In genomic region chrX:72243472-72243871, GRCh38 we compare ENCODE assay signal across 18 cellular contexts. TPM values are rescaled to one million over a fixed set of nuclear protein-coding genes. Genes with fewer than 3 reads are reported as not detected.
DNase-seq lines count a peak whose midpoint lies in the region; ATAC-seq, FAIRE-seq and TF ChIP-seq lines count a peak whose summit lies in the region.
"Had no signal": no experiment of that assay in that cellular context is flagged by ENCODE, and none has a peak within 500 bp of the region (broad histone marks: within the 10 kb centered on the region; RNA-seq: fewer than 3 reads in every experiment).

No MANE protein-coding gene starts in this region.

- peaks cover 2% of the 10 kb centered on the region for H3K4me1 Mint-ChIP-seq in activated naive CD8-positive, alpha-beta T cell (ENCODE audit: low read depth)
- H3K4me1 Mint-ChIP-seq in activated naive CD8-positive, alpha-beta T cell treated with anti-CD3 and anti-CD28 coated beads for 36 hours: peaks cover 2% of the 10 kb centered on the region

- no peak overlapping the region for H3K4me3 Mint-ChIP-seq in activated naive CD8-positive, alpha-beta T cell
- H3K4me3 Mint-ChIP-seq in activated naive CD8-positive, alpha-beta T cell treated with anti-CD3 and anti-CD28 coated beads for 36 hours: no peak overlapping the region

- no TSS peak for BruUV-seq in endothelial cell of umbilical vein (replicated peaks; lab: Mats Ljungman, UMichigan)

- no peaks in the 10 kb centered on the region for H3K9me2 ChIP-seq in SU-DHL-6 (replicated peaks; ENCODE audit: insufficient read depth, low read length)

- H4K20me1 ChIP-seq in SU-DHL-6 (ENCODE audit: low read depth, low read length) (no peaks in the 10 kb centered on the region), endothelial cell of umbilical vein (replicated peaks; ENCODE audit: control insufficient read depth, extremely low read depth, insufficient read depth, low read length) (no peaks in the 10 kb centered on the region)

- CTCF ChIA-PET in endothelial cell of umbilical vein (lab: Charles Lee): interaction anchor here (0.6 to 2.0 kb wide), 8 partner anchors 26 to 302 kb away, joined by 3 to 8 read pairs (median 4); partner anchors contain the start of gene RPS4X

- WGBS in testis, 2 donors: 48 to 49% methylated on average over 3 of the region's 3 CpGs

- H3K9ac ChIP-seq in SU-DHL-6 (ENCODE audit: low read length) (no peak overlapping the region), endothelial cell of umbilical vein (replicated peaks; ENCODE audit: extremely low read depth, insufficient read depth, low read length) (peak overlapping the region; percentile 9)

- intact Hi-C loops in endothelial cell of umbilical vein (cut with micrococcal nuclease) (loop anchor here (10.0 kb wide), 1 partner anchor 239 kb away; no protein-coding TSS in a partner anchor), testis (cut with DNase I; ENCODE audit: low total_unique reads) (no loop called here)

- TF ChIP-seq POLR2A in endothelial cell of umbilical vein (IDR thresholded peaks at IDR 0.05; ENCODE audit: low read depth, low read length): no peak
- TF ChIP-seq POLR2A in testis (IDR thresholded peaks at IDR 0.05): no peak

- H3F3A ChIP-seq in SU-DHL-6 (ENCODE audit: insufficient read depth): no peaks in the 10 kb centered on the region

- H3K9me3 ChIP-seq in SU-DHL-6 (ENCODE audit: insufficient read depth, low read length) (no peaks in the 10 kb centered on the region), endothelial cell of umbilical vein (replicated peaks; ENCODE audit: control insufficient read depth, insufficient read depth, low read length) (no peaks in the 10 kb centered on the region), testis (no peaks in the 10 kb centered on the region)

- H3K36me3 ChIP-seq in SU-DHL-6 (ENCODE audit: low read length) (no peaks in the 10 kb centered on the region), endothelial cell of umbilical vein (ENCODE audit: control insufficient read depth in 2 of 2, extremely low read depth in 1 of 2, insufficient read depth in 2 of 2, low read length in 2 of 2) (no peaks in the 10 kb centered on the region), testis (ENCODE audit: low read depth, missing control alignments) (no peaks in the 10 kb centered on the region)

- dilution Hi-C loops in endothelial cell of umbilical vein (cut with MboI; ENCODE audit: extremely low pct_ligation_motif_present, low sequenced_read_pairs): no loop called here

- POLR2A ChIA-PET in endothelial cell of umbilical vein (lab: Charles Lee): interaction anchor here (1.3 kb wide), 1 partner anchor 33 kb away, joined by 7 read pairs; the partner anchor contains the start of gene RPS4X

- no peaks in the 10 kb centered on the region for H3K36me3 Mint-ChIP-seq in activated naive CD8-positive, alpha-beta T cell
- H3K36me3 Mint-ChIP-seq in activated naive CD8-positive, alpha-beta T cell treated with anti-CD3 and anti-CD28 coated beads for 36 hours: no peaks in the 10 kb centered on the region

- H2AFZ ChIP-seq in SU-DHL-6 (ENCODE audit: low read depth, low read length, severe bottlenecking): peak overlapping the region; percentile 13
- H2AFZ ChIP-seq in endothelial cell of umbilical vein (ENCODE audit: low read depth, low read length): peak overlapping the region; percentile 64

- no peak overlapping the region for H3K4me2 ChIP-seq in SU-DHL-6 (ENCODE audit: low read depth, low read length, poor library complexity, severe bottlenecking)
- no peak overlapping the region for H3K4me2 ChIP-seq in endothelial cell of umbilical vein (ENCODE audit: insufficient read depth, low read length)

- H3K27ac ChIP-seq in SU-DHL-6 (ENCODE audit: low read depth, low read length) (no peak overlapping the region), endothelial cell of umbilical vein (ENCODE audit: insufficient read depth, low read depth, low read length) (peak overlapping the region; percentile 41), testis (no peak overlapping the region)
- H3K27ac ChIP-seq: foreskin keratinocyte had no signal

- H3K9me1 ChIP-seq in endothelial cell of umbilical vein (replicated peaks; ENCODE audit: control insufficient read depth, extremely low read depth, insufficient read depth, low read length): no peaks in the 10 kb centered on the region

- no peak overlapping the region for H3K4me3 ChIP-seq in SU-DHL-6 (ENCODE audit: insufficient read depth, low read length, poor library complexity, severe bottlenecking)
- H3K4me3 ChIP-seq in endothelial cell of umbilical vein (replicated peaks in 1 of 3; ENCODE audit: insufficient read depth in 1 of 3, low read depth in 1 of 3, low read length in 3 of 3): no peak overlapping the region
- H3K4me3 ChIP-seq in testis: no peak overlapping the region

- no peaks in the 10 kb centered on the region for H3K9me3 Mint-ChIP-seq in activated naive CD8-positive, alpha-beta T cell (ENCODE audit: low read depth)
- no peaks in the 10 kb centered on the region for H3K9me3 Mint-ChIP-seq in activated naive CD8-positive, alpha-beta T cell treated with anti-CD3 and anti-CD28 coated beads for 36 hours

- H3K27me3 Mint-ChIP-seq in activated naive CD8-positive, alpha-beta T cell: no peaks in the 10 kb centered on the region
- H3K27me3 Mint-ChIP-seq in activated naive CD8-positive, alpha-beta T cell treated with anti-CD3 and anti-CD28 coated beads for 36 hours: no peaks in the 10 kb centered on the region

- no peak for TF ChIP-seq CTCF in SU-DHL-6 (IDR thresholded peaks at IDR 0.05; ENCODE audit: insufficient read depth, low read length, poor library complexity, severe bottlenecking)
- TF ChIP-seq CTCF in endothelial cell of umbilical vein (IDR thresholded peaks at IDR 0.05; ENCODE audit: extremely low read depth in 1 of 2, insufficient read depth in 1 of 2, low read depth in 1 of 2, low read length in 2 of 2): no peak
- TF ChIP-seq CTCF in testis (IDR thresholded peaks at IDR 0.05): no peak

- FAIRE-seq in endothelial cell of umbilical vein (lab: Jason Lieb, UNC): peak; percentile 96
- FAIRE-seq: GM12891, kidney had no signal

- no peak for DNase-seq in activated naive CD8-positive, alpha-beta T cell treated with anti-CD3 and anti-CD28 coated beads for 36 hours
- peak; percentile 74 for DNase-seq in endothelial cell of umbilical vein (ENCODE audit: low read depth, low spot score)
- DNase-seq in NCI-H82 treated with DMSO at 0.1 percent for 48 hours (lab: John Stamatoyannopoulos, UW; ENCODE audit: unreplicated experiment): no peak
- no peak for DNase-seq in glomerular visceral epithelial cell (ENCODE audit: extremely low spot score)
- no peak for DNase-seq in testis
- DNase-seq: activated CD4-positive, CD25-positive, alpha-beta regulatory T cell; activated T-cell treated with anti-CD3 and anti-CD28 coated beads for 4 hours; cortex of kidney; DMS53; KG1; kidney; NCI-H2029 had no signal

- H3K27ac Mint-ChIP-seq in activated naive CD8-positive, alpha-beta T cell: peak overlapping the region; percentile 61
- H3K27ac Mint-ChIP-seq in activated naive CD8-positive, alpha-beta T cell treated with anti-CD3 and anti-CD28 coated beads for 36 hours: no peak overlapping the region

- no peak for ATAC-seq in GM19452 (IDR thresholded peaks at IDR 0.05; ENCODE audit: unreplicated experiment)
- ATAC-seq: foreskin keratinocyte, Right ventricle myocardium inferior had no signal

- H3K27me3 ChIP-seq in SU-DHL-6 (ENCODE audit: low read length) (no peaks in the 10 kb centered on the region), endothelial cell of umbilical vein (ENCODE audit: control insufficient read depth in 2 of 2, insufficient read depth in 2 of 2, low read length in 2 of 2) (no peaks in the 10 kb centered on the region), testis (no peaks in the 10 kb centered on the region)
- H3K27me3 ChIP-seq: foreskin keratinocyte had no signal

- H3K79me2 ChIP-seq in SU-DHL-6 (ENCODE audit: insufficient read depth, low read length) (peaks cover 2% of the 10 kb centered on the region), endothelial cell of umbilical vein (ENCODE audit: control insufficient read depth, insufficient read depth, low read length) (peaks cover 2% of the 10 kb centered on the region)

- H3K4me1 ChIP-seq in endothelial cell of umbilical vein (ENCODE audit: control insufficient read depth, extremely low read depth, insufficient read depth, low read length) (peaks cover 16% of the 10 kb centered on the region), testis (no peaks in the 10 kb centered on the region)
- H3K4me1 ChIP-seq: foreskin keratinocyte had no signal

TF ChIP-seq in endothelial cell of umbilical vein, 7 proteins besides CTCF, POLR2A, EP300 and RAD21 (continues in another document):
- TF ChIP-seq POLR2AphosphoS5 (IDR thresholded peaks at IDR 0.05; ENCODE audit: insufficient read depth, low read depth, low read length) (no peak), EZH2 (IDR thresholded peaks at IDR 0.05; ENCODE audit: borderline replicate concordance, low read depth, low read length, severe bottlenecking) (no peak), MYC (IDR thresholded peaks at IDR 0.05; ENCODE audit: low read depth, low read length) (no peak)

RNA-seq across cellular contexts. Expression of gene ERCC6L, which starts 4.6 kb away (rescaled TPM):
- total RNA-seq in activated naive CD8-positive, alpha-beta T cell treated with anti-CD3 and anti-CD28 coated beads for 36 hours: 10 to 100 TPM; 13.1 to 13.7 TPM
- 6.7 and 7.5 TPM in 2 replicates for total RNA-seq in endothelial cell of umbilical vein
- 0.62 and 0.92 TPM in 2 replicates for polyA plus RNA-seq in endothelial cell of umbilical vein
- 1.7 and 2.1 TPM in 2 replicates for polyA plus RNA-seq in endothelial cell of umbilical vein (2011; cell fraction: cytosol; rRNA removed)
- polyA plus RNA-seq in endothelial cell of umbilical vein (2011; cell fraction: nucleus; rRNA removed): 1.4 and 2.3 TPM in 2 replicates
- 2.2 and 6.6 TPM in 2 replicates for polyA plus RNA-seq in endothelial cell of umbilical vein (2012)
- 1.7 and 2.2 TPM in 2 replicates for polyA minus RNA-seq in endothelial cell of umbilical vein
- 3.4 TPM for polyA minus RNA-seq in endothelial cell of umbilical vein (2011; cell fraction: cytosol; rRNA and poly(A)+ RNA removed)
- 1.8 and 1.9 TPM in 2 replicates for polyA minus RNA-seq in endothelial cell of umbilical vein (2011; cell fraction: nucleus; rRNA and poly(A)+ RNA removed)
- total RNA-seq in testis: 1 to 10 TPM in 1 of 2 donors, under 1 TPM in 1; 0.74 to 1.6 TPM
- 1.0 TPM for polyA plus RNA-seq in testis (ENCODE audit: insufficient read depth, low read depth, low replicate concordance)

RNA-seq across cellular contexts. Expression of gene RPS4X, which starts 33.6 kb away (rescaled TPM):
- total RNA-seq in activated naive CD8-positive, alpha-beta T cell treated with anti-CD3 and anti-CD28 coated beads for 36 hours: 1,000 to 10,000 TPM; 1,252 to 1,255 TPM
- total RNA-seq in endothelial cell of umbilical vein (676 and 716 TPM in 2 replicates), testis (100 to 1,000 TPM; 268 to 497 TPM)
- polyA plus RNA-seq in endothelial cell of umbilical vein (890 and 1,035 TPM in 2 replicates), testis (ENCODE audit: insufficient read depth, low read depth, low replicate concordance) (546 TPM)
- polyA plus RNA-seq in endothelial cell of umbilical vein (2011; cell fraction: cytosol; rRNA removed): 1,247 and 1,440 TPM in 2 replicates
- polyA plus RNA-seq in endothelial cell of umbilical vein (2011; cell fraction: nucleus; rRNA removed): 378 and 499 TPM in 2 replicates
- 1,219 and 1,380 TPM in 2 replicates for polyA plus RNA-seq in endothelial cell of umbilical vein (2012)
- 511 and 618 TPM in 2 replicates for polyA minus RNA-seq in endothelial cell of umbilical vein
- polyA minus RNA-seq in endothelial cell of umbilical vein (2011; cell fraction: cytosol; rRNA and poly(A)+ RNA removed): 697 TPM
- polyA minus RNA-seq in endothelial cell of umbilical vein (2011; cell fraction: nucleus; rRNA and poly(A)+ RNA removed): 77.3 and 107 TPM in 2 replicates
